Comparison of ENCODE assay signal across 8 cellular contexts in the genomic region with DNA sequence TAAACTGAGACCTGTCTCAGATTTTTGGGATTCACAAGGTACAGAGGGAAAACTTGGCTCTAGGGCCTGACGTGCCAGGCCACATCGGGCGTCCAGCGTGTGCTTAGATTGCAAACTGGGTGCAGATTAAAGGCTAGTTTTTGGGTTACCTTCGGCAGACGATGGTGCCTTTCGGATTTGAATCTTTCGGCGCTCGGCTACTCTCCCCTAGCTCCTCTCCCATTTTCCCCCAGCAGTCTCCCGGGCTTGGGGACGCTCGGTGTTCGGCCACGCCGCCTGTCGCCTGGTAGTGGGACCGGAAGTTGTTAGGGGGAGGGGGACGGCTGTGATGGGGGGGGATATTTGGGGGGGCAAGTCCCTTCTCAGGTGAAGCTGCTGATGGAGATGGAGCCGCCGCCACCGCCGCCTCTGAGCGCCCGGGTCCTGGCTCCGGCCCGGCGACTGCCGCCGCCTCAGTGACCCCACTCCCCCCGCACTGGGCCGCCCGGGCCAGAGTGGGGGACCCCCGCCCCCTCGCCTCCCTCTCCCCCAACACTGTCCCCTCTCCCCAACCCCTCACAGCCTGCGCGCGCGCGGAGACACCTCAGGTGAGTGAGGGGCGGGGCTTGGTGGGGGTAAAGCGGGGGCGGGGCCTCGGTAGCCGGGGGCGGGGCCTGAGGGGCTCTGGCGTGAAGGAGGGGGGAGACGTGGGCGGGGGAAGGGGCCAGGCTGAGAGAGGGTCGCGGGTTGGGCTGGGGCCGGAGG. TPM values are rescaled to one million over a fixed set of nuclear protein-coding genes. Genes with fewer than 3 reads are reported as not detected.
DNase-seq lines count a peak whose midpoint lies in the region; ATAC-seq and TF ChIP-seq lines count a peak whose summit lies in the region.

No MANE protein-coding gene starts in this region.

- peaks cover 16 to 18% of the 10 kb centered on the region in 2 donors for H3K4me1 Mint-ChIP-seq in natural killer cell treated with Interleukin-12 subunit alpha and Interleukin-12 subunit beta and Interleukin-15 and Interleukin-18, amount 100 ng/mL, for 72 hours (ENCODE audit: low read depth in 2 of 2)

- no peaks in the 10 kb centered on the region for H3K27me3 Mint-ChIP-seq in natural killer cell treated with Interleukin-12 subunit alpha and Interleukin-12 subunit beta and Interleukin-15 and Interleukin-18, amount 100 ng/mL, for 72 hours

- peak overlapping the region; percentile 72 for H3K4me3 ChIP-seq in LNCaP clone FGC (ENCODE audit: low read depth, low read length)

- DNase-seq in COR-L47 (lab: John Stamatoyannopoulos, UW) = peak; percentile 89
- peak; percentile 60 for DNase-seq in LNCaP clone FGC (ENCODE audit: low read depth)
- DNase-seq in activated effector memory CD4-positive, alpha-beta T cell treated with Interleukin-2 at 50 U/mL for 16 hours = peak; percentile 59
- DNase-seq in fibroblast of the conjunctiva (ENCODE audit: low read depth) = peak; percentile 68
- peak; percentile 81 for DNase-seq in natural killer cell treated with Interleukin-12 subunit alpha and Interleukin-12 subunit beta and Interleukin-15 and Interleukin-18, amount 100 ng/mL, for 72 hours (ENCODE audit: low spot score)
- DNase-seq in stimulated activated naive CD4-positive, alpha-beta T cell (lab: John Stamatoyannopoulos, UW) = peak; percentile 59 to 81 (median 74)

- no peaks in the 10 kb centered on the region for H3K9me3 Mint-ChIP-seq in natural killer cell treated with Interleukin-12 subunit alpha and Interleukin-12 subunit beta and Interleukin-15 and Interleukin-18, amount 100 ng/mL, for 72 hours

- ATAC-seq in GM21526 (IDR thresholded peaks at IDR 0.05; ENCODE audit: low FRiP score, unreplicated experiment) = peak; percentile 60
- peak; percentile 87 to 89 for ATAC-seq in natural killer cell treated with Interleukin-12 subunit alpha and Interleukin-12 subunit beta and Interleukin-15 and Interleukin-18, amount 100 ng/mL, for 72 hours

- no peaks in the 10 kb centered on the region for H3K36me3 Mint-ChIP-seq in natural killer cell treated with Interleukin-12 subunit alpha and Interleukin-12 subunit beta and Interleukin-15 and Interleukin-18, amount 100 ng/mL, for 72 hours

- TF ChIP-seq POLR2A in Raji (IDR thresholded peaks at IDR 0.05; ENCODE audit: insufficient read depth, low read depth, low read length) = peak; percentile 53

- no peak for TF ChIP-seq CTCF in LNCaP clone FGC (IDR thresholded peaks at IDR 0.05; ENCODE audit: control insufficient read depth, extremely low read depth, insufficient read depth)

- H3K27ac Mint-ChIP-seq in natural killer cell treated with Interleukin-12 subunit alpha and Interleukin-12 subunit beta and Interleukin-15 and Interleukin-18, amount 100 ng/mL, for 72 hours = peak overlapping the region; percentile 62 to 86

- H3K4me3 Mint-ChIP-seq in natural killer cell treated with Interleukin-12 subunit alpha and Interleukin-12 subunit beta and Interleukin-15 and Interleukin-18, amount 100 ng/mL, for 72 hours = peak overlapping the region; percentile 85

RNA-seq across cellular contexts. Expression of a gene that starts 10.2 kb away (rescaled TPM):
- total RNA-seq in natural killer cell treated with Interleukin-12 subunit alpha and Interleukin-12 subunit beta and Interleukin-15 and Interleukin-18, amount 100 ng/mL, for 72 hours = 10 to 100 TPM; 12.2 to 17.6 TPM

RNA-seq across cellular contexts. Expression of a gene that starts 13.5 kb away (rescaled TPM):
- total RNA-seq in natural killer cell treated with Interleukin-12 subunit alpha and Interleukin-12 subunit beta and Interleukin-15 and Interleukin-18, amount 100 ng/mL, for 72 hours = 10 to 100 TPM; 11.7 to 12.0 TPM

RNA-seq across cellular contexts. Expression of a gene that starts 33.4 kb away (rescaled TPM):
- total RNA-seq in natural killer cell treated with Interleukin-12 subunit alpha and Interleukin-12 subunit beta and Interleukin-15 and Interleukin-18, amount 100 ng/mL, for 72 hours = 10 to 100 TPM; 39.2 to 68.1 TPM

RNA-seq across cellular contexts. Expression of a gene that starts 34.4 kb away (rescaled TPM):
- 10 to 100 TPM; 24.6 to 48.3 TPM for total RNA-seq in natural killer cell treated with Interleukin-12 subunit alpha and Interleukin-12 subunit beta and Interleukin-15 and Interleukin-18, amount 100 ng/mL, for 72 hours

RNA-seq across cellular contexts. Expression of a gene that starts 40.7 kb away (rescaled TPM):
- 100 to 1,000 TPM in 1 of 2 donors, 10 to 100 TPM in 1; 72.3 to 178 TPM for total RNA-seq in natural killer cell treated with Interleukin-12 subunit alpha and Interleukin-12 subunit beta and Interleukin-15 and Interleukin-18, amount 100 ng/mL, for 72 hours

Comparison
In these comparisons a context has a peak if more than half of its experiments do, and no peak if none do; other contexts are left out.
1. Peak in every context shown above with its lines: DNase-seq, ATAC-seq and H3K4me3 ChIP-seq.